21 cellular contexts compared by ENCODE assay signal in the genomic region with DNA sequence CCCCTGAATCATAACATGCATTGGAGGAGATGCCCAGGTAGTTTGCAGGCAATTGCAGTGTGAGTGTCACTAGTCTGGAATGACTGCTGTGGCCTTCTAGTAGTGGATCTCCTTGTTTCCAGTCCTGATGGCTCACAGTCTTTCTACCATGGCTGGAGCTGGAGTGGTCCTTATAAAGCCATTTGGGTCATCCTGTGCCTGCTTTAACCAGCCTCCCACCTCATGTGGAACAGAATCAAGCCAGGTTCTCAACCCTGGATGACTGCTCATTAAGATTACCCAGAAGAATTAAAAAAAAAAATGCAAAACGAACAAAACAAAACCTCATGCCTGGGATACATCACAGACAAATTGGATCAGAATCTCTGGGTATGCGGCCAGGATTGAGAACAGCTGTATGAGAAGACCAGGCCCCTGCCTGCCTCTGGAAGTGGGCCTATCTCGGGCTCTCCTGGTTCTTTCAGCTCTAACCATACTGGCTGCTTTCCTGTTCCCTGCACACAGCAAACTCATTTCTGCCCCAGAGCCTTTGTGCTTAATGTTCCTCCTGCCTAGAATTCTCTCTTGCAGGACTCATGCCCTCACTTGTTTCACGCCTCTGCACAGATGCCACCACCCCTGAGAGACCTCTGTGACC.
DNase-seq lines count a peak whose midpoint lies in the region; ATAC-seq lines count a peak whose summit lies in the region.
"Had no signal": no experiment of that assay in that cellular context is flagged by ENCODE, and none has a peak within 500 bp of the region (broad histone marks: within the 10 kb centered on the region; RNA-seq: fewer than 3 reads in every experiment).

No MANE protein-coding gene starts in this region.

- intact Hi-C loops in Right ventricle myocardium inferior (cut with DNase I) = loop anchor here (5.0 kb wide), 2 partner anchors 43 to 237 kb away; no protein-coding TSS in a partner anchor
- intact Hi-C loops in cardiac septum (cut with DNase I) = loop anchor here (2.0 kb wide), 1 partner anchor 37 kb away; no protein-coding TSS in a partner anchor

- peak overlapping the region; percentile 13 to 80 for H3K27ac Mint-ChIP-seq in effector memory CD8-positive, alpha-beta T cell
- H3K27ac Mint-ChIP-seq in naive B cell = peak overlapping the region in 5 of 6 donors; percentile 14 to 77 (median 47)
- H3K27ac Mint-ChIP-seq: activated naive CD4-positive, alpha-beta T cell treated with anti-CD3 and anti-CD28 coated beads for 36 hours; CD4-positive, alpha-beta T cell; progenitor cell of endocrine pancreas had no signal

- peak overlapping the region; percentile 2 to 32 for H3K4me3 Mint-ChIP-seq in effector memory CD8-positive, alpha-beta T cell
- H3K4me3 Mint-ChIP-seq in naive B cell = peak overlapping the region in 5 of 8 donors; percentile 14 to 75 (median 30)
- H3K4me3 Mint-ChIP-seq: activated naive CD4-positive, alpha-beta T cell treated with anti-CD3 and anti-CD28 coated beads for 36 hours; CD4-positive, alpha-beta T cell had no signal

- H3K27me3 Mint-ChIP-seq in effector memory CD8-positive, alpha-beta T cell = no peaks in the 10 kb centered on the region
- no peaks in the 10 kb centered on the region for H3K27me3 Mint-ChIP-seq in naive B cell
- H3K27me3 Mint-ChIP-seq: CD4-positive, alpha-beta T cell; progenitor cell of endocrine pancreas had no signal

- peaks cover 4% of the 10 kb centered on the region for H3K36me3 Mint-ChIP-seq in effector memory CD8-positive, alpha-beta T cell (ENCODE audit: insufficient read depth)
- H3K36me3 Mint-ChIP-seq in naive B cell = peaks cover 12 to 22% of the 10 kb centered on the region in 2 donors

- no peaks in the 10 kb centered on the region for H3K9me3 Mint-ChIP-seq in effector memory CD8-positive, alpha-beta T cell
- peaks cover 0 to 4% (median 0%) of the 10 kb centered on the region in 7 donors for H3K9me3 Mint-ChIP-seq in naive B cell
- H3K9me3 Mint-ChIP-seq: activated naive CD4-positive, alpha-beta T cell treated with anti-CD3 and anti-CD28 coated beads for 36 hours; CD4-positive, alpha-beta T cell had no signal

- DNase-seq in Right ventricle myocardium inferior (ENCODE audit: missing footprints) = no peak
- no peak for DNase-seq in cardiac septum (ENCODE audit: low spot score)
- no peak for DNase-seq in effector memory CD8-positive, alpha-beta T cell
- no peak for DNase-seq in naive B cell
- no peak for DNase-seq in NCI-H345 (lab: John Stamatoyannopoulos, UW)
- no peak for DNase-seq in midbrain (lab: John Stamatoyannopoulos, UW)
- DNase-seq: ACHN; activated CD4-positive, alpha-beta T cell treated with anti-CD3 and anti-CD28 coated beads for 4 hours; activated CD8-positive, alpha-beta memory T cell treated with anti-CD3 and anti-CD28 coated beads, Interleukin-2, amount 50 U/mL, for 48 hours; activated naive CD4-positive, alpha-beta T cell treated with anti-CD3 and anti-CD28 coated beads for 36 hours; CD4-positive, alpha-beta T cell; dermis blood vessel endothelial cell; gastrocnemius medialis; GOT3; NCI-H1417 treated with DMSO at 0.1 percent for 48 hours; NCI-H774; small intestine; stimulated activated CD4-positive, alpha-beta T cell treated with anti-CD3 and anti-CD28 coated beads, Interleukin-4, amount 100 ng/mL, for 1 hour had no signal

- ATAC-seq in Right ventricle myocardium inferior (peak; percentile 90), naive B cell (ENCODE audit: low read depth in 2 of 2) (no peak), HG03097 (IDR thresholded peaks at IDR 0.05; ENCODE audit: low FRiP score, unreplicated experiment) (no peak), GM18873 (IDR thresholded peaks at IDR 0.05; ENCODE audit: low FRiP score, unreplicated experiment) (no peak)
- ATAC-seq in effector memory CD8-positive, alpha-beta T cell (replicated peaks) = peak; percentile 21
- ATAC-seq: gastrocnemius medialis had no signal

- H3K4me1 Mint-ChIP-seq in effector memory CD8-positive, alpha-beta T cell (ENCODE audit: low read depth in 2 of 2) = peaks cover 44 to 65% of the 10 kb centered on the region in 2 donors
- peaks cover 85 to 95% (median 91%) of the 10 kb centered on the region in 3 donors for H3K4me1 Mint-ChIP-seq in naive B cell

Comparison
In these comparisons a context has a peak if more than half of its experiments do, and no peak if none do; other contexts are left out.
1. ATAC-seq: peak in Right ventricle myocardium inferior (single experiment) and effector memory CD8-positive, alpha-beta T cell (single experiment); none in naive B cell (0 of 2), HG03097 (single experiment) and GM18873 (single experiment).